Comparison of ENCODE assay signal across 9 cellular contexts in genomic region chr9:4077499-4078102, GRCh38.
A peak's percentile ranks its signal among the peaks of the same experiment; 100 is the strongest.
DNase-seq lines count a peak whose midpoint lies in the region; ATAC-seq and TF ChIP-seq lines count a peak whose summit lies in the region.
"Had no signal": no experiment of that assay in that cellular context is flagged by ENCODE, and none has a peak within 500 bp of the region (broad histone marks: within the 10 kb centered on the region; RNA-seq: fewer than 3 reads in every experiment).

No MANE protein-coding gene starts in this region.

- H3K27ac ChIP-seq in HEK293 (ENCODE audit: extremely low read depth, low read depth, low read length): no peak overlapping the region
- H3K27ac ChIP-seq in SJCRH30: no peak overlapping the region
- no peak overlapping the region for H3K27ac ChIP-seq in body of pancreas
- H3K27ac ChIP-seq: neutrophil had no signal

- WGBS in body of pancreas, 2 donors: 30 to 43% methylated on average over 6 of the region's 6 CpGs

- POLR2A ChIA-PET in HEK293 (lab: Yijun Ruan, JAX): interaction anchor here (0.5 to 0.6 kb wide), 2 partner anchors 185 to 319 kb away, joined by 5 to 6 read pairs; no protein-coding TSS in a partner anchor

- no peaks in the 10 kb centered on the region for H3K4me1 ChIP-seq in HEK293 (ENCODE audit: control insufficient read depth, insufficient read depth, low read length)
- no peaks in the 10 kb centered on the region for H3K4me1 ChIP-seq in SJCRH30
- H3K4me1 ChIP-seq in body of pancreas: no peaks in the 10 kb centered on the region

- TF ChIP-seq CTCF in HEK293 (tag by site-specific recombination; IDR thresholded peaks at IDR 0.05): 0 out of 2 replicates have a peak, but pooled peaks have one; percentile 38
- TF ChIP-seq CTCF in body of pancreas (IDR thresholded peaks at IDR 0.05): peak; percentile 21 to 62 (median 33)

- no peak overlapping the region for H3K4me3 ChIP-seq in HEK293 (ENCODE audit: low read depth, low read length)
- H3K4me3 ChIP-seq in SJCRH30: no peak overlapping the region
- no peak overlapping the region for H3K4me3 ChIP-seq in body of pancreas

- intact Hi-C loops in body of pancreas (cut with DNase I): no loop called here

- ATAC-seq in body of pancreas: no peak
- no peak for ATAC-seq in HG02571 (IDR thresholded peaks at IDR 0.05; ENCODE audit: unreplicated experiment)

- peak; percentile 68 for DNase-seq in Caki2 (ENCODE audit: low read depth)
- DNase-seq in SJCRH30: peak; percentile 35 to 39
- peak; percentile 45 to 81 (median 55) for DNase-seq in body of pancreas
- peak; percentile 52 for DNase-seq in kidney glomerular epithelial cell (lab: John Stamatoyannopoulos, UW)
- DNase-seq in stimulated activated CD8-positive, alpha-beta memory T cell treated with anti-CD3 and anti-CD28 coated beads, Interleukin-12 subunit alpha, Interleukin-12 subunit beta, amount 100 ng/mL, for 1 hour (ENCODE audit: low read depth): peak; percentile 5
- no peak for DNase-seq in cortex of kidney (lab: John Stamatoyannopoulos, UW)

- in situ Hi-C loops in Caki2 (cut with HindIII; ENCODE audit: low pct_unique_long_range_greater_than_20kb, low sequenced_read_pairs): no loop called here

- CTCF ChIA-PET in HEK293 (lab: Yijun Ruan, JAX): interaction anchor here (0.6 to 2.3 kb wide), 44 partner anchors 8 to 843 kb away, joined by 3 to 17 read pairs (median 4); no protein-coding TSS in a partner anchor

- no peaks in the 10 kb centered on the region for H3K9me3 ChIP-seq in HEK293 (ENCODE audit: control insufficient read depth, insufficient read depth, low read depth, low read length)
- H3K9me3 ChIP-seq in SJCRH30 (replicated peaks): no peaks in the 10 kb centered on the region
- H3K9me3 ChIP-seq in body of pancreas: no peaks in the 10 kb centered on the region
- H3K9me3 ChIP-seq: neutrophil had no signal

- H3K36me3 ChIP-seq in HEK293 (ENCODE audit: control insufficient read depth in 2 of 2, insufficient read depth in 1 of 2, low read length in 2 of 2) (no peaks in the 10 kb centered on the region), SJCRH30 (no peaks in the 10 kb centered on the region), body of pancreas (replicated peaks in 1 of 2; ENCODE audit: insufficient read depth in 1 of 2, low read depth in 2 of 2) (no peaks in the 10 kb centered on the region)
- H3K36me3 ChIP-seq: neutrophil had no signal

- H3K27me3 ChIP-seq in SJCRH30 (no peaks in the 10 kb centered on the region), body of pancreas (no peaks in the 10 kb centered on the region)
- H3K27me3 ChIP-seq: neutrophil had no signal

- no peak for TF ChIP-seq POLR2A in body of pancreas (IDR thresholded peaks at IDR 0.05)

TF ChIP-seq in HEK293, 187 proteins besides CTCF, POLR2A, EP300 and RAD21:
- TF ChIP-seq ZNF791 (tag by site-specific recombination; IDR thresholded peaks at IDR 0.05): no peak
- no peak for TF ChIP-seq GLIS2 (tag by site-specific recombination; IDR thresholded peaks at IDR 0.05)
- TF ChIP-seq ZNF544 (tag by site-specific recombination; IDR thresholded peaks at IDR 0.05): no peak
- TF ChIP-seq ZBTB17 (tag by site-specific recombination; IDR thresholded peaks at IDR 0.05): no peak
- TF ChIP-seq, protein P1, sequence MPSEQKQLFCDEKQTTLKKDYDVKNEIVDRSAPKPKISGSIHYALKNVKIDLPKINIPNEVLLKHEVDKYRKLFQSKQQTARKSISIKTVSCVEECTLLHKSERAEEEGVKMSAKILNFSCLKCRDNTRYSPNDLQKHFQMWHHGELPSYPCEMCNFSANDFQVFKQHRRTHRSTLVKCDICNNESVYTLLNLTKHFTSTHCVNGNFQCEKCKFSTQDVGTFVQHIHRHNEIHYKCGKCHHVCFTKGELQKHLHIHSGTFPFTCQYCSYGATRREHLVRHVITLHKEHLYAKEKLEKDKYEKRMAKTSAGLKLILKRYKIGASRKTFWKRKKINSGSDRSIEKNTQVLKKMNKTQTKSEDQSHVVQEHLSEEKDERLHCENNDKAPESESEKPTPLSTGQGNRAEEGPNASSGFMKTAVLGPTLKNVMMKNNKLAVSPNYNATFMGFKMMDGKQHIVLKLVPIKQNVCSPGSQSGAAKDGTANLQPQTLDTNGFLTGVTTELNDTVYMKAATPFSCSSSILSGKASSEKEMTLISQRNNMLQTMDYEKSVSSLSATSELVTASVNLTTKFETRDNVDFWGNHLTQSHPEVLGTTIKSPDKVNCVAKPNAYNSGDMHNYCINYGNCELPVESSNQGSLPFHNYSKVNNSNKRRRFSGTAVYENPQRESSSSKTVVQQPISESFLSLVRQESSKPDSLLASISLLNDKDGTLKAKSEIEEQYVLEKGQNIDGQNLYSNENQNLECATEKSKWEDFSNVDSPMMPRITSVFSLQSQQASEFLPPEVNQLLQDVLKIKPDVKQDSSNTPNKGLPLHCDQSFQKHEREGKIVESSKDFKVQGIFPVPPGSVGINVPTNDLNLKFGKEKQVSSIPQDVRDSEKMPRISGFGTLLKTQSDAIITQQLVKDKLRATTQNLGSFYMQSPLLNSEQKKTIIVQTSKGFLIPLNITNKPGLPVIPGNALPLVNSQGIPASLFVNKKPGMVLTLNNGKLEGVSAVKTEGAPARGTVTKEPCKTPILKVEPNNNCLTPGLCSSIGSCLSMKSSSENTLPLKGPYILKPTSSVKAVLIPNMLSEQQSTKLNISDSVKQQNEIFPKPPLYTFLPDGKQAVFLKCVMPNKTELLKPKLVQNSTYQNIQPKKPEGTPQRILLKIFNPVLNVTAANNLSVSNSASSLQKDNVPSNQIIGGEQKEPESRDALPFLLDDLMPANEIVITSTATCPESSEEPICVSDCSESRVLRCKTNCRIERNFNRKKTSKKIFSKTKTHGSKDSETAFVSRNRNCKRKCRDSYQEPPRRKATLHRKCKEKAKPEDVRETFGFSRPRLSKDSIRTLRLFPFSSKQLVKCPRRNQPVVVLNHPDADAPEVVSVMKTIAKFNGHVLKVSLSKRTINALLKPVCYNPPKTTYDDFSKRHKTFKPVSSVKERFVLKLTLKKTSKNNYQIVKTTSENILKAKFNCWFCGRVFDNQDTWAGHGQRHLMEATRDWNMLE (tag by site-specific recombination; conservative IDR thresholded peaks at IDR 0.05; ENCODE audit: low read depth): no peak
- no peak for TF ChIP-seq MYNN (tag by site-specific recombination; IDR thresholded peaks at IDR 0.05; ENCODE audit: borderline replicate concordance)
- peak; percentile 49 for TF ChIP-seq PRDM10 (tag by site-specific recombination; IDR thresholded peaks at IDR 0.05)
- peak; percentile 42 for TF ChIP-seq ZNF654 (tag by site-specific recombination; IDR thresholded peaks at IDR 0.05; ENCODE audit: low read depth)
- TF ChIP-seq ZNF670 (tag by site-specific recombination; IDR thresholded peaks at IDR 0.05; ENCODE audit: low read depth): no peak
- TF ChIP-seq ZNF785 (tag by site-specific recombination; IDR thresholded peaks at IDR 0.05): no peak
